ENCODE assay signal across 24 cellular contexts in genomic region chr15:68957686-68958085, GRCh38. TPM values are rescaled to one million over a fixed set of nuclear protein-coding genes. Genes with fewer than 3 reads are reported as not detected.
"Had no signal": no experiment of that assay in that cellular context is flagged by ENCODE, and none has a peak within 500 bp of the region (broad histone marks: within the 10 kb centered on the region; RNA-seq: fewer than 3 reads in every experiment).

No MANE protein-coding gene starts in this region.

- H3K4me1 ChIP-seq: esophagus muscularis mucosa, foreskin keratinocyte, gastroesophageal sphincter, heart left ventricle had no signal

- H3K36me3 ChIP-seq: esophagus muscularis mucosa, gastroesophageal sphincter, heart left ventricle had no signal

- DNase-seq: dermis blood vessel endothelial cell; dorsolateral prefrontal cortex; effector CD4-positive, alpha-beta T cell; effector memory CD4-positive, alpha-beta T cell; foreskin keratinocyte; heart left ventricle; hypothalamus; immature natural killer cell; islet precursor cell; kidney; kidney glomerular epithelial cell; left colon; left ventricle myocardium superior; mesenchymal stem cell; mucosa of descending colon; naive B cell had no signal

- H3K27ac ChIP-seq: coronary artery, dorsolateral prefrontal cortex, esophagus muscularis mucosa, foreskin keratinocyte, gastroesophageal sphincter, heart left ventricle, hepatocyte had no signal

- H3K9me3 ChIP-seq: esophagus muscularis mucosa, gastroesophageal sphincter, mucosa of descending colon had no signal

- H3K4me3 ChIP-seq: coronary artery, dorsolateral prefrontal cortex, esophagus muscularis mucosa, gastroesophageal sphincter, heart left ventricle, hepatocyte, mucosa of descending colon had no signal

- ATAC-seq: foreskin keratinocyte, gastroesophageal sphincter, heart left ventricle, left colon, left lobe of liver, left ventricle myocardium superior, mucosa of descending colon had no signal

RNA-seq across cellular contexts. Expression of gene SPESP1, which starts 27.4 kb away (rescaled TPM):
- total RNA-seq: hepatocyte, mesothelial cell of epicardium had no signal
- polyA plus RNA-seq: hepatocyte had no signal

RNA-seq across cellular contexts. Expression of gene NOX5, which starts 56.8 kb away (rescaled TPM):
- total RNA-seq: endothelial cell of umbilical vein, left ventricle myocardium superior, lung microvascular endothelial cell had no signal
- polyA plus RNA-seq: hepatocyte had no signal
